12 cellular contexts compared by ENCODE assay signal in genomic region chr14:57136669-57137068, GRCh38.
DNase-seq lines count a peak whose midpoint lies in the region; ATAC-seq lines count a peak whose summit lies in the region.
"Had no signal": no experiment of that assay in that cellular context is flagged by ENCODE, and none has a peak within 500 bp of the region (broad histone marks: within the 10 kb centered on the region; RNA-seq: fewer than 3 reads in every experiment).

No MANE protein-coding gene starts in this region.

- ATAC-seq in stimulated activated memory B cell treated with anti-CD40 and anti-IgM and Interleukin-4, amounts not matched to agents 10 μg/mL and 1 μg/mL and 100 μg/mL, for 72 hours = no peak
- no peak for ATAC-seq in HG02623 (IDR thresholded peaks at IDR 0.05; ENCODE audit: unreplicated experiment)
- ATAC-seq in HG03354 (IDR thresholded peaks at IDR 0.05; ENCODE audit: poor library complexity, severe bottlenecking, unreplicated experiment) = no peak
- ATAC-seq: left colon had no signal

- DNase-seq in Ammon's horn (ENCODE audit: low spot score) (peak; percentile 40), NCI-H1105 (lab: John Stamatoyannopoulos, UW) (peak; percentile 81), SHP77 (lab: John Stamatoyannopoulos, UW) (peak; percentile 46 to 47), hypothalamus (lab: John Stamatoyannopoulos, UW) (peak in 28 of 51 donors; percentile 1 to 42 (median 4)), COLO829 (ENCODE audit: low spot score) (no peak)
- DNase-seq: AML-193, GF-D8, left colon, MM.1S had no signal

- no peak overlapping the region for H3K4me3 Mint-ChIP-seq in stimulated activated memory B cell treated with anti-CD40 and anti-IgM and Interleukin-4, amounts not matched to agents 10 μg/mL and 1 μg/mL and 100 μg/mL, for 72 hours

- H3K9me3 Mint-ChIP-seq in stimulated activated memory B cell treated with anti-CD40 and anti-IgM and Interleukin-4, amounts not matched to agents 10 μg/mL and 1 μg/mL and 100 μg/mL, for 72 hours = peaks cover 6% of the 10 kb centered on the region

- no peaks in the 10 kb centered on the region for H3K36me3 Mint-ChIP-seq in stimulated activated memory B cell treated with anti-CD40 and anti-IgM and Interleukin-4, amounts not matched to agents 10 μg/mL and 1 μg/mL and 100 μg/mL, for 72 hours

- no peak overlapping the region for H3K27ac Mint-ChIP-seq in stimulated activated memory B cell treated with anti-CD40 and anti-IgM and Interleukin-4, amounts not matched to agents 10 μg/mL and 1 μg/mL and 100 μg/mL, for 72 hours

- H3K27me3 Mint-ChIP-seq in stimulated activated memory B cell treated with anti-CD40 and anti-IgM and Interleukin-4, amounts not matched to agents 10 μg/mL and 1 μg/mL and 100 μg/mL, for 72 hours = no peaks in the 10 kb centered on the region

- no peaks in the 10 kb centered on the region for H3K4me1 Mint-ChIP-seq in stimulated activated memory B cell treated with anti-CD40 and anti-IgM and Interleukin-4, amounts not matched to agents 10 μg/mL and 1 μg/mL and 100 μg/mL, for 72 hours
